In genomic region chr2:74498500-74499268, GRCh38 we compare ENCODE assay signal across 9 cellular contexts. TPM values are rescaled to one million over a fixed set of nuclear protein-coding genes. Genes with fewer than 3 reads are reported as not detected.
DNase-seq lines count a peak whose midpoint lies in the region; TF ChIP-seq lines count a peak whose summit lies in the region.
"Had no signal": no experiment of that assay in that cellular context is flagged by ENCODE, and none has a peak within 500 bp of the region (broad histone marks: within the 10 kb centered on the region; RNA-seq: fewer than 3 reads in every experiment).

No MANE protein-coding gene starts in this region.

- WGBS in mesodermal cell (ENCODE audit: insufficient coverage in 2 of 2), 2 experiments, result 2 to 3% methylated on average over 29 to 34 of the region's 41 CpGs

- peak overlapping the region; percentile 58 for H3K4me3 ChIP-seq in CD8-positive, alpha-beta memory T cell (ENCODE audit: low read length)
- H3K4me3 ChIP-seq in breast epithelium, result peak overlapping the region; percentile 31 to 70 (median 55)
- peak overlapping the region; percentile 39 for H3K4me3 ChIP-seq in mesodermal cell (ENCODE audit: extremely low read depth, insufficient read depth, low read length, poor library complexity, severe bottlenecking)

- H3K4me3 Mint-ChIP-seq in CD8-positive, alpha-beta memory T cell, result peak overlapping the region; percentile 88 to 95 (median 91)

- H3K27ac Mint-ChIP-seq in CD8-positive, alpha-beta memory T cell, result peak overlapping the region in 7 of 8 donors; percentile 42 to 92 (median 64)

- H3K27ac ChIP-seq in CD8-positive, alpha-beta memory T cell (ENCODE audit: low read depth, low read length), result no peak overlapping the region
- peak overlapping the region; percentile 29 to 43 for H3K27ac ChIP-seq in breast epithelium
- H3K27ac ChIP-seq in mesodermal cell (ENCODE audit: low read depth, low read length, severe bottlenecking), result no peak overlapping the region

- POLR2A ChIA-PET in CD8-positive, alpha-beta memory T cell (lab: Charles Lee), result interaction anchor here (1.1 kb wide), 1 partner anchor 26 kb away, joined by 3 read pairs; the partner anchor contains the start of gene MRPL53

- H3K27me3 ChIP-seq in CD8-positive, alpha-beta memory T cell (ENCODE audit: insufficient read depth, low read length, poor library complexity, severe bottlenecking), result peaks cover 20% of the 10 kb centered on the region
- H3K27me3 ChIP-seq in breast epithelium, result peaks cover 6 to 7% of the 10 kb centered on the region in 2 donors

- H3K27me3 Mint-ChIP-seq in CD8-positive, alpha-beta memory T cell, result peaks cover 34 to 48% of the 10 kb centered on the region in 2 donors

- no peak for TF ChIP-seq POLR2A in breast epithelium (IDR thresholded peaks at IDR 0.05)

- intact Hi-C loops in breast epithelium (cut with DNase I; ENCODE audit: low total_unique reads), result no loop called here

- no peaks in the 10 kb centered on the region for H3K9me3 ChIP-seq in CD8-positive, alpha-beta memory T cell (ENCODE audit: low read length)
- H3K9me3 ChIP-seq in breast epithelium (no peaks in the 10 kb centered on the region), mesodermal cell (ENCODE audit: control insufficient read depth, low read length) (no peaks in the 10 kb centered on the region)

- no peaks in the 10 kb centered on the region for H3K36me3 ChIP-seq in CD8-positive, alpha-beta memory T cell (ENCODE audit: insufficient read depth, low read length)
- H3K36me3 ChIP-seq in breast epithelium (no peaks in the 10 kb centered on the region), mesodermal cell (ENCODE audit: control insufficient read depth, insufficient read depth, low read length) (peaks cover 14% of the 10 kb centered on the region)

- H3K36me3 Mint-ChIP-seq in CD8-positive, alpha-beta memory T cell, result peaks cover 0 to 12% (median 3%) of the 10 kb centered on the region in 3 donors

- TF ChIP-seq CTCF in breast epithelium (IDR thresholded peaks at IDR 0.05), result no peak

- H3K4me1 ChIP-seq in CD8-positive, alpha-beta memory T cell (ENCODE audit: insufficient read depth, low read length), result peaks cover 31% of the 10 kb centered on the region
- H3K4me1 ChIP-seq in breast epithelium, result peaks cover 0 to 3% of the 10 kb centered on the region in 2 donors
- H3K4me1 ChIP-seq in mesodermal cell (ENCODE audit: control insufficient read depth, insufficient read depth, low read length, poor library complexity, severe bottlenecking), result peaks cover 18% of the 10 kb centered on the region

- CTCF ChIA-PET in CD8-positive, alpha-beta memory T cell (lab: Charles Lee), result interaction anchor here (0.7 to 1.8 kb wide), 4 partner anchors 15 to 46 kb away, joined by 3 to 7 read pairs (median 4); partner anchors contain the start of genes CCDC142 and TTC31

- peaks cover 27 to 45% (median 30%) of the 10 kb centered on the region in 3 donors for H3K4me1 Mint-ChIP-seq in CD8-positive, alpha-beta memory T cell

- DNase-seq in CD8-positive, alpha-beta memory T cell, result no peak
- DNase-seq in Kasumi-1 (lab: John Stamatoyannopoulos, UW) (peak; percentile 57 to 65), breast epithelium (ENCODE audit: low spot score in 2 of 2) (no peak), COLO829 (ENCODE audit: low spot score) (no peak), middle frontal gyrus (ENCODE audit: extremely low spot score, low spot score) (no peak), NCI-H128 (lab: John Stamatoyannopoulos, UW; ENCODE audit: unreplicated experiment) (no peak), activated gamma-delta T cell (lab: John Stamatoyannopoulos, UW) (no peak)

- H3K9me3 Mint-ChIP-seq in CD8-positive, alpha-beta memory T cell, result no peaks in the 10 kb centered on the region

RNA-seq across cellular contexts. Expression of gene LBX2, which starts 0.7 kb away (rescaled TPM):
- under 1 TPM; 0.38 to 0.94 TPM for total RNA-seq in CD8-positive, alpha-beta memory T cell
- polyA plus RNA-seq in CD8-positive, alpha-beta memory T cell, result not detected
- 1 to 10 TPM in 2 of 3 donors, under 1 TPM in 1; 0.29 to 4.6 (median 1.3) TPM for total RNA-seq in breast epithelium
- 1.9 TPM for polyA plus RNA-seq in mesodermal cell (2013, experiment 1 of 2)
- 0.76 TPM for polyA plus RNA-seq in mesodermal cell (2013, experiment 2 of 2)

RNA-seq across cellular contexts. Expression of gene PCGF1, which starts 8.8 kb away (rescaled TPM):
- total RNA-seq in CD8-positive, alpha-beta memory T cell, result 10 to 100 TPM; 29.6 to 38.7 TPM
- polyA plus RNA-seq in CD8-positive, alpha-beta memory T cell, result 17.2 TPM
- total RNA-seq in breast epithelium, result 10 to 100 TPM; 18.3 to 20.3 (median 19.8) TPM
- 14.5 TPM for polyA plus RNA-seq in mesodermal cell (2013, experiment 1 of 2)
- polyA plus RNA-seq in mesodermal cell (2013, experiment 2 of 2), result 12.7 TPM

RNA-seq across cellular contexts. Expression of gene TLX2, which starts 15.6 kb away (rescaled TPM):
- under 1 TPM; 0.37 to 0.60 TPM for total RNA-seq in CD8-positive, alpha-beta memory T cell
- polyA plus RNA-seq in CD8-positive, alpha-beta memory T cell, result not detected
- total RNA-seq in breast epithelium, result not detected
- polyA plus RNA-seq in mesodermal cell (2013, experiment 1 of 2), result 0.77 TPM
- not detected for polyA plus RNA-seq in mesodermal cell (2013, experiment 2 of 2)
- total RNA-seq: lung microvascular endothelial cell had no signal

RNA-seq across cellular contexts. Expression of gene TTC31, which starts 15.8 kb away (rescaled TPM):
- total RNA-seq in CD8-positive, alpha-beta memory T cell, result 10 to 100 TPM; 26.4 to 28.0 TPM
- polyA plus RNA-seq in CD8-positive, alpha-beta memory T cell, result 20.5 TPM
- total RNA-seq in breast epithelium, result 10 to 100 TPM; 21.6 to 32.0 (median 27.8) TPM
- 17.0 TPM for polyA plus RNA-seq in mesodermal cell (2013, experiment 1 of 2)
- polyA plus RNA-seq in mesodermal cell (2013, experiment 2 of 2), result 16.1 TPM

RNA-seq across cellular contexts. Expression of gene CCDC142, which starts 15.9 kb away (rescaled TPM):
- total RNA-seq in CD8-positive, alpha-beta memory T cell, result 10 to 100 TPM; 20.3 to 22.8 TPM
- 9.7 TPM for polyA plus RNA-seq in CD8-positive, alpha-beta memory T cell
- 10 to 100 TPM; 10.6 to 38.0 (median 27.1) TPM for total RNA-seq in breast epithelium
- 6.1 TPM for polyA plus RNA-seq in mesodermal cell (2013, experiment 1 of 2)
- 5.8 TPM for polyA plus RNA-seq in mesodermal cell (2013, experiment 2 of 2)

Comparison
In these comparisons a context has a peak if more than half of its experiments do, and no peak if none do; other contexts are left out.
1. DNase-seq: peak in Kasumi-1 (2 of 2); none in CD8-positive, alpha-beta memory T cell (0 of 5), breast epithelium (0 of 2), COLO829 (single experiment), middle frontal gyrus (single experiment), NCI-H128 (single experiment) and activated gamma-delta T cell (single experiment).
2. H3K27ac ChIP-seq: peak in breast epithelium (2 of 2); none in CD8-positive, alpha-beta memory T cell (single experiment) and mesodermal cell (single experiment).
3. Peak in every context shown above with its lines, with median percentiles within 50 percentile points of each other: H3K4me3 ChIP-seq.